Comparison of ENCODE assay signal across 9 cellular contexts in the genomic region with DNA sequence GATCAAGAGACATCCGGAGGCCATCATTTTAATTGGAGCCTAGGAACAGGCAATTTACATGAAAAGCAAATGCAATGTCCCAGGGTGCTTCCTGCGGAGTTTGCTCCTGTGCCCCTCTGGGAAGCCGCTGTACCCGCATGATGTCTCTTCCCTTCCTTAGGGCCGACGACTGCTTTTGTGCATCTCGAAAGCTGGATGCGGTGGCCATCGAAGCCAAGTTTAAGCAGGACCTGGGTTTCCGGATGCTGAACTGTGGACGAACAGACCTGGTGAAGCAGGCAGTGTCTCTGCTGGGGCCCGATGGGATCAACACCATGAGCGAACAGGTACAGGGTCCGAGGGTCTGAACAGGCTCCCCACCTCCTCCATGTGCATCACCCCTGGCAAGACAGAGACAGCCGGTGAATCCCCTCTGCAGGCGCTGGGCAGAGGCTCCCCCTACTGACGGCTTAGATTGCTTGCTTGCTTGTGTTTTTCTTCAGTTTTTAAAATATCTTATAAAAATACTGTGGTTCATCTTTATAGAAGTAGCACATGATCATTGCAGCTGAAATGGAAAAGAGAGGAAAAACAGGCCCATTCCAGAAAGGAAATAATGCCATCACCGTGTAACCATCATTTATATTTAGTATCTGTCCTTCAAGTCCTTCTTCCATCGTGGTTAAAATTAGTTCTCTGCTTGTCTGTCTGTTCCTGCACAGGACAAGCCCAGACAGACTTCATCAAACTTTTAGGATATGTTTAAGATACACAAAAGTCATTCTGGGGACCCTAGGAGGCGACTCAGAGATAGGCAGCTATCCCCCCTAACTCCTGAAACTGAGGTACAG.
DNase-seq lines count a peak whose midpoint lies in the region; ATAC-seq and TF ChIP-seq lines count a peak whose summit lies in the region.
"Had no signal": no experiment of that assay in that cellular context is flagged by ENCODE, and none has a peak within 500 bp of the region (broad histone marks: within the 10 kb centered on the region; RNA-seq: fewer than 3 reads in every experiment).

No MANE protein-coding gene starts in this region.

- H3K27me3 ChIP-seq in RWPE2 (ENCODE audit: insufficient read depth, poor library complexity, severe bottlenecking), result no peaks in the 10 kb centered on the region

- peak; percentile 5 for DNase-seq in DMS 273 treated with DMSO at 0.1 percent for 48 hours (lab: John Stamatoyannopoulos, UW)
- no peak for DNase-seq in HFFc6
- no peak for DNase-seq in RWPE2 (ENCODE audit: low spot score)
- DNase-seq in fibroblast of villous mesenchyme (ENCODE audit: low read depth), result peak; percentile 23
- peak; percentile 15 for DNase-seq in skeletal muscle cell (ENCODE audit: low read depth)
- DNase-seq in globus pallidus (ENCODE audit: low spot score), result no peak
- DNase-seq in activated gamma-delta T cell treated with Interleukin-2 at 50 U/mL for 16 hours, result no peak
- DNase-seq in GOT3 (lab: John Stamatoyannopoulos, UW), result no peak

- no peaks in the 10 kb centered on the region for H3K9me3 Mint-ChIP-seq in HFFc6

- no peak overlapping the region for H3K4me3 ChIP-seq in RWPE2 (ENCODE audit: severe bottlenecking)
- no peak overlapping the region for H3K4me3 ChIP-seq in fibroblast of villous mesenchyme (ENCODE audit: low read depth, low read length)
- H3K4me3 ChIP-seq in skeletal muscle cell (ENCODE audit: low read depth, low read length), result no peak overlapping the region
- H3K4me3 ChIP-seq: skin epidermis had no signal

- no peaks in the 10 kb centered on the region for H3K36me3 Mint-ChIP-seq in HFFc6 (ENCODE audit: low read depth)

- H3K27me3 Mint-ChIP-seq in HFFc6 (ENCODE audit: insufficient read depth), result peaks cover 7% of the 10 kb centered on the region

- ATAC-seq in RWPE2 (ENCODE audit: low read depth), result no peak; the same call in 2 of the 3 replicates

- peaks cover 3% of the 10 kb centered on the region; the same call in 1 of the 2 replicates for H3K36me3 ChIP-seq in RWPE2 (ENCODE audit: low read depth)

- H3K4me3 Mint-ChIP-seq in HFFc6, result no peak overlapping the region

- TF ChIP-seq CTCF in HFFc6 (IDR thresholded peaks at IDR 0.05) (peak; percentile 80), RWPE2 (IDR thresholded peaks at IDR 0.05; ENCODE audit: poor library complexity, severe bottlenecking) (peak; percentile 81), fibroblast of villous mesenchyme (IDR thresholded peaks at IDR 0.05; ENCODE audit: insufficient read depth, low read depth, low read length) (peak; percentile 74)

- no peak overlapping the region for H3K27ac Mint-ChIP-seq in HFFc6

- no peaks in the 10 kb centered on the region for H3K4me1 Mint-ChIP-seq in HFFc6 (ENCODE audit: low read depth)

- no peaks in the 10 kb centered on the region for H3K9me3 ChIP-seq in RWPE2 (ENCODE audit: severe bottlenecking)

- no peaks in the 10 kb centered on the region for H3K4me1 ChIP-seq in RWPE2 (ENCODE audit: insufficient read depth, poor library complexity, severe bottlenecking)

- no peak overlapping the region for H3K27ac ChIP-seq in RWPE2 (ENCODE audit: poor library complexity, severe bottlenecking)
- H3K27ac ChIP-seq: skin epidermis had no signal

Comparison
In these comparisons a context has a peak if more than half of its experiments do, and no peak if none do; other contexts are left out.
1. DNase-seq: peak in DMS 273 treated with DMSO at 0.1 percent for 48 hours (single experiment), fibroblast of villous mesenchyme (single experiment) and skeletal muscle cell (single experiment); none in HFFc6 (single experiment), RWPE2 (single experiment), globus pallidus (single experiment), activated gamma-delta T cell treated with Interleukin-2 at 50 U/mL for 16 hours (single experiment) and GOT3 (single experiment).
2. Peak in every context shown above with its lines, with median percentiles within 50 percentile points of each other: CTCF ChIP-seq.